ENCODE assay signal across 9 cellular contexts in genomic region chr3:123069021-123069381, GRCh38. TPM values are rescaled to one million over a fixed set of nuclear protein-coding genes. Genes with fewer than 3 reads are reported as not detected.
DNase-seq lines count a peak whose midpoint lies in the region; ATAC-seq and TF ChIP-seq lines count a peak whose summit lies in the region.
"Had no signal": no experiment of that assay in that cellular context is flagged by ENCODE, and none has a peak within 500 bp of the region (broad histone marks: within the 10 kb centered on the region; RNA-seq: fewer than 3 reads in every experiment).

No MANE protein-coding gene starts in this region.

- WGBS in heart right ventricle, 2 donors = 49 to 72% methylated on average over 5 of the region's 5 CpGs

- H3K36me3 Mint-ChIP-seq in brain (no peaks in the 10 kb centered on the region), memory B cell (no peaks in the 10 kb centered on the region)

- no peak for ATAC-seq in memory B cell (ENCODE audit: low read depth)
- no peak for ATAC-seq in HG03457 (IDR thresholded peaks at IDR 0.05; ENCODE audit: unreplicated experiment)
- no peak for ATAC-seq in heart right ventricle

- peaks cover 9% of the 10 kb centered on the region for H3K27me3 ChIP-seq in HUES48 (ENCODE audit: control insufficient read depth, insufficient read depth, low read length)
- no peaks in the 10 kb centered on the region for H3K27me3 ChIP-seq in heart right ventricle

- H3K4me1 ChIP-seq in HUES48 (ENCODE audit: control insufficient read depth, insufficient read depth, low read length) (peaks cover 21% of the 10 kb centered on the region), heart right ventricle (peaks cover 7 to 54% (median 34%) of the 10 kb centered on the region in 9 donors)

- H3K4me3 ChIP-seq in AG10803 (ENCODE audit: low read length) (peak overlapping the region; percentile 93; the same call in 1 of the 2 replicates), HUES48 (ENCODE audit: low read depth, low read length) (peak overlapping the region; percentile 88), heart right ventricle (peak overlapping the region in 4 of 10 donors; percentile 80 to 99 (median 92))

- H3K27me3 Mint-ChIP-seq in brain (peaks cover 3% of the 10 kb centered on the region), memory B cell (no peaks in the 10 kb centered on the region)

- H3K36me3 ChIP-seq in HUES48 (ENCODE audit: control insufficient read depth, insufficient read depth, low read length) (no peaks in the 10 kb centered on the region), heart right ventricle (no peaks in the 10 kb centered on the region)

- H3K27ac Mint-ChIP-seq in brain (peak overlapping the region in 2 of 5 experiments; percentile 55 to 82), memory B cell (no peak overlapping the region)

- intact Hi-C loops in heart right ventricle (cut with DNase I) = no loop called here

- H3K27ac ChIP-seq in HUES48 (ENCODE audit: low read depth, low read length) (peak overlapping the region; percentile 50), heart right ventricle (no peak overlapping the region)

- DNase-seq in AG10803 (ENCODE audit: low read depth) (no peak), memory B cell (ENCODE audit: low spot score in 2 of 2) (no peak), heart right ventricle (no peak), GM10266 (ENCODE audit: extremely low spot score) (no peak)
- no peak for DNase-seq in stimulated activated CD4-positive, alpha-beta T cell treated with anti-CD3 and anti-CD28 coated beads, Interleukin-2, amount 100 ng/mL, for 24 hours
- DNase-seq: DMS79 treated with DMSO at 0.1 percent for 48 hours had no signal

- H3K4me1 Mint-ChIP-seq in brain (peaks cover 53% of the 10 kb centered on the region), memory B cell (peaks cover 14% of the 10 kb centered on the region)

- H3K4me3 Mint-ChIP-seq in brain (peak overlapping the region; percentile 90 to 95 (median 91)), memory B cell (peak overlapping the region; percentile 63)

- H3K9ac ChIP-seq in HUES48 (ENCODE audit: low read depth, low read length) = no peak overlapping the region

- no peak for TF ChIP-seq CTCF in AG10803 (conservative IDR thresholded peaks at IDR 0.05; ENCODE audit: low read length)
- TF ChIP-seq CTCF in brain (conservative IDR thresholded peaks at IDR 0.05) = no peak
- TF ChIP-seq CTCF in heart right ventricle (IDR thresholded peaks at IDR 0.05) = no peak
- no peak for TF ChIP-seq CTCF in GM10266 (IDR thresholded peaks at IDR 0.05; ENCODE audit: control insufficient read depth, insufficient read depth, low read depth, missing control alignments)

- H3K9me3 ChIP-seq in HUES48 (ENCODE audit: control insufficient read depth, insufficient read depth, low read length) (no peaks in the 10 kb centered on the region), heart right ventricle (no peaks in the 10 kb centered on the region)

- no peaks in the 10 kb centered on the region for H3K9me3 Mint-ChIP-seq in brain
- H3K9me3 Mint-ChIP-seq in memory B cell = no peaks in the 10 kb centered on the region

RNA-seq across cellular contexts. Expression of gene PDIA5, which starts 2.2 kb away (rescaled TPM):
- polyA plus RNA-seq in brain (ENCODE audit: insufficient read depth, low read depth, low replicate concordance) (12.3 TPM), heart right ventricle (1 to 10 TPM; 5.7 to 8.1 TPM)
- total RNA-seq in heart right ventricle = 10 to 100 TPM in 1 of 10 donors, 1 to 10 TPM in 9; 4.2 to 14.6 (median 6.3) TPM

RNA-seq across cellular contexts. Expression of gene SEMA5B, which starts 41.4 kb away (rescaled TPM):
- 4.5 TPM for polyA plus RNA-seq in brain (ENCODE audit: insufficient read depth, low read depth, low replicate concordance)
- 10 to 100 TPM in 4 of 10 donors, 1 to 10 TPM in 6; 1.3 to 12.7 (median 7.4) TPM for total RNA-seq in heart right ventricle
- 10 to 100 TPM in 1 of 2 donors, 1 to 10 TPM in 1; 4.2 to 10.3 TPM for polyA plus RNA-seq in heart right ventricle
